ENCODE assay signal across 17 cellular contexts in genomic region chr19:34306824-34307223, GRCh38. TPM values are rescaled to one million over a fixed set of nuclear protein-coding genes. Genes with fewer than 3 reads are reported as not detected.
DNase-seq lines count a peak whose midpoint lies in the region; ATAC-seq and TF ChIP-seq lines count a peak whose summit lies in the region.
"Had no signal": no experiment of that assay in that cellular context is flagged by ENCODE, and none has a peak within 500 bp of the region (broad histone marks: within the 10 kb centered on the region; RNA-seq: fewer than 3 reads in every experiment).

No MANE protein-coding gene starts in this region.

- H3K9me3 Mint-ChIP-seq in activated naive CD4-positive, alpha-beta T cell treated with anti-CD3 and anti-CD28 coated beads for 36 hours, result no peaks in the 10 kb centered on the region

- CTCF ChIA-PET in activated naive CD4-positive, alpha-beta T cell treated with anti-CD3 and anti-CD28 coated beads for 36 hours (lab: Charles Lee), result interaction anchor here (0.7 to 1.2 kb wide), 3 partner anchors 14 to 61 kb away, joined by 3 read pairs; no protein-coding TSS in a partner anchor

- H3K4me1 ChIP-seq in ascending aorta (peaks cover 10 to 53% of the 10 kb centered on the region in 2 donors), right lobe of liver (peaks cover 3 to 56% (median 30%) of the 10 kb centered on the region in 4 donors), suprapubic skin (peaks cover 57% of the 10 kb centered on the region)

- WGBS in right lobe of liver (ENCODE audit: insufficient coverage, low coverage, low lambda C conversion rate, missing lambda C conversion rate), result 50% methylated on average over 6 of the region's 6 CpGs
- WGBS in suprapubic skin, result 49% methylated on average over 6 of the region's 6 CpGs

- peaks cover 6% of the 10 kb centered on the region for H3K36me3 Mint-ChIP-seq in activated naive CD4-positive, alpha-beta T cell treated with anti-CD3 and anti-CD28 coated beads for 36 hours (ENCODE audit: low read depth)

- TF ChIP-seq CTCF in ascending aorta (IDR thresholded peaks at IDR 0.05) (no peak), right lobe of liver (IDR thresholded peaks at IDR 0.05) (no peak), suprapubic skin (IDR thresholded peaks at IDR 0.05) (no peak)

- no peak for TF ChIP-seq EP300 in suprapubic skin (IDR thresholded peaks at IDR 0.05)

- H3K27ac ChIP-seq in ascending aorta (peak overlapping the region; percentile 83 to 88), right lobe of liver (peak overlapping the region; percentile 49 to 76 (median 72)), suprapubic skin (peak overlapping the region; percentile 50)

- H3K27me3 ChIP-seq in ascending aorta (no peaks in the 10 kb centered on the region), right lobe of liver (no peaks in the 10 kb centered on the region), suprapubic skin (no peaks in the 10 kb centered on the region)

- DNase-seq in activated naive CD4-positive, alpha-beta T cell treated with anti-CD3 and anti-CD28 coated beads for 36 hours, result no peak
- DNase-seq in activated naive CD4-positive, alpha-beta T cell (lab: John Stamatoyannopoulos, UW), result no peak
- DNase-seq in ascending aorta (ENCODE audit: low spot score in 2 of 2), result peak in 1 of 2 donors; percentile 18
- no peak for DNase-seq in right lobe of liver
- DNase-seq in suprapubic skin (ENCODE audit: low spot score in 2 of 2), result no peak
- DNase-seq in cerebellar cortex (ENCODE audit: low spot score), result no peak
- DNase-seq: activated CD8-positive, alpha-beta memory T cell treated with anti-CD3 and anti-CD28 coated beads for 24 hours; activated gamma-delta T cell; effector CD8-positive, alpha-beta T cell; EL; IMR-90; NCI-H2107; NCI-H774; nucleus accumbens; SK-N-SH had no signal

- H3K27me3 Mint-ChIP-seq in activated naive CD4-positive, alpha-beta T cell treated with anti-CD3 and anti-CD28 coated beads for 36 hours (ENCODE audit: low read depth), result no peaks in the 10 kb centered on the region

- H3K36me3 ChIP-seq in ascending aorta, result peaks cover 5 to 20% of the 10 kb centered on the region in 2 donors
- H3K36me3 ChIP-seq in right lobe of liver, result no peaks in the 10 kb centered on the region
- H3K36me3 ChIP-seq in suprapubic skin, result no peaks in the 10 kb centered on the region

- ATAC-seq in right lobe of liver, result peak in 2 of 4 donors; percentile 0 to 6
- ATAC-seq in HG03378 (IDR thresholded peaks at IDR 0.05; ENCODE audit: unreplicated experiment), result no peak
- ATAC-seq in HG02885 (IDR thresholded peaks at IDR 0.05; ENCODE audit: poor library complexity, unreplicated experiment), result no peak

- H3K4me3 Mint-ChIP-seq in activated naive CD4-positive, alpha-beta T cell treated with anti-CD3 and anti-CD28 coated beads for 36 hours, result no peak overlapping the region

- TF ChIP-seq POLR2A in right lobe of liver (IDR thresholded peaks at IDR 0.05) (no peak), suprapubic skin (IDR thresholded peaks at IDR 0.05) (no peak)

- H3K9me3 ChIP-seq in ascending aorta (no peaks in the 10 kb centered on the region), right lobe of liver (no peaks in the 10 kb centered on the region), suprapubic skin (no peaks in the 10 kb centered on the region)
- H3K9me3 ChIP-seq: SK-N-SH had no signal

- intact Hi-C loops in activated naive CD4-positive, alpha-beta T cell treated with anti-CD3 and anti-CD28 coated beads for 36 hours (cut with micrococcal nuclease), result no loop called here
- intact Hi-C loops in ascending aorta (cut with DNase I) (no loop called here), right lobe of liver (cut with DNase I) (no loop called here)

- H3K27ac Mint-ChIP-seq in activated naive CD4-positive, alpha-beta T cell treated with anti-CD3 and anti-CD28 coated beads for 36 hours, result peak overlapping the region; percentile 37

- H3K4me3 ChIP-seq in ascending aorta, result peak overlapping the region in 1 of 2 donors; percentile 2
- no peak overlapping the region for H3K4me3 ChIP-seq in right lobe of liver
- no peak overlapping the region for H3K4me3 ChIP-seq in suprapubic skin

- H3K4me1 Mint-ChIP-seq in activated naive CD4-positive, alpha-beta T cell treated with anti-CD3 and anti-CD28 coated beads for 36 hours (ENCODE audit: low read depth), result peaks cover 50% of the 10 kb centered on the region

RNA-seq across cellular contexts. Expression of gene GARRE1, which starts 52.5 kb away (rescaled TPM):
- total RNA-seq in activated naive CD4-positive, alpha-beta T cell treated with anti-CD3 and anti-CD28 coated beads for 36 hours, result 10 to 100 TPM; 13.2 to 16.2 TPM
- total RNA-seq in ascending aorta, result 59.2 TPM
- total RNA-seq in right lobe of liver, result 10 to 100 TPM in 2 of 6 experiments, 1 to 10 TPM in 4; 8.1 to 19.4 (median 9.5) TPM
- total RNA-seq in suprapubic skin, result 10 to 100 TPM; 24.3 to 37.3 (median 31.0) TPM

RNA-seq across cellular contexts. Expression of gene GPI, which starts 58.2 kb away (rescaled TPM):
- 100 to 1,000 TPM; 542 to 553 TPM for total RNA-seq in activated naive CD4-positive, alpha-beta T cell treated with anti-CD3 and anti-CD28 coated beads for 36 hours
- total RNA-seq in ascending aorta (337 TPM), right lobe of liver (100 to 1,000 TPM; 163 to 364 (median 256) TPM), suprapubic skin (100 to 1,000 TPM in 3 of 4 donors, 10 to 100 TPM in 1; 75.8 to 219 (median 180) TPM)
